1 cellular context compared by ENCODE assay signal in the genomic region with DNA sequence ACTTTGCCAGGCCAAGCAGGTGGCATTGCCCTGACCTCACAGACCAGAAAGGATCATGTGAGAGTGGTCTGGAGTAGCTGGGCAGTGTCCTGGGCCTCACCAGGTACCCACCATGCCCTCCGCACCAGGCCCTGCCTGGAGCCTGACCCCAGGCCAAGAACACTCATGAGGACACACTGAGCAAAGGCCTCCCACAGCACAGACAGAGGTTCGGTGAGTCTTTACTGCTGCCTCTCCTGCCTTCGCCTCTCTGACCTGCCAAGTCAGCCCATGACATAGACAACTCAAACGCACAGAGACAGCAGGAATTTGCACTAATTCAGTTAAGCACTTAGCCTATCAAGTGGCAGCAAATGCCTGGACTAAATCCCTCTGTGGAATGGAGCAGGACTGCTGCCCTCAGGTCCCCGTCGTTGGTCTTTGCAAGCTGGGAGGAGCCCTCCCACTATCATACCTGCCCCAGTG.
TF ChIP-seq lines count a peak whose summit lies in the region.

No MANE protein-coding gene starts in this region.

TF ChIP-seq in K562, 482 proteins besides CTCF, POLR2A, EP300 and RAD21 (continued from another document):
- TF ChIP-seq, protein P1, sequence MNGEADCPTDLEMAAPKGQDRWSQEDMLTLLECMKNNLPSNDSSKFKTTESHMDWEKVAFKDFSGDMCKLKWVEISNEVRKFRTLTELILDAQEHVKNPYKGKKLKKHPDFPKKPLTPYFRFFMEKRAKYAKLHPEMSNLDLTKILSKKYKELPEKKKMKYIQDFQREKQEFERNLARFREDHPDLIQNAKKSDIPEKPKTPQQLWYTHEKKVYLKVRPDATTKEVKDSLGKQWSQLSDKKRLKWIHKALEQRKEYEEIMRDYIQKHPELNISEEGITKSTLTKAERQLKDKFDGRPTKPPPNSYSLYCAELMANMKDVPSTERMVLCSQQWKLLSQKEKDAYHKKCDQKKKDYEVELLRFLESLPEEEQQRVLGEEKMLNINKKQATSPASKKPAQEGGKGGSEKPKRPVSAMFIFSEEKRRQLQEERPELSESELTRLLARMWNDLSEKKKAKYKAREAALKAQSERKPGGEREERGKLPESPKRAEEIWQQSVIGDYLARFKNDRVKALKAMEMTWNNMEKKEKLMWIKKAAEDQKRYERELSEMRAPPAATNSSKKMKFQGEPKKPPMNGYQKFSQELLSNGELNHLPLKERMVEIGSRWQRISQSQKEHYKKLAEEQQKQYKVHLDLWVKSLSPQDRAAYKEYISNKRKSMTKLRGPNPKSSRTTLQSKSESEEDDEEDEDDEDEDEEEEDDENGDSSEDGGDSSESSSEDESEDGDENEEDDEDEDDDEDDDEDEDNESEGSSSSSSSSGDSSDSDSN (IDR thresholded peaks at IDR 0.05; ENCODE audit: borderline replicate concordance in 1 of 2, low read depth in 2 of 2, low read length in 2 of 2) = no peak
- TF ChIP-seq GABPB1 (CRISPR knock-in tag; IDR thresholded peaks at IDR 0.05) = no peak
- TF ChIP-seq PCBP1 (IDR thresholded peaks at IDR 0.05; ENCODE audit: low read depth, low read length, poor library complexity, severe bottlenecking) = no peak
